In the genomic region with DNA sequence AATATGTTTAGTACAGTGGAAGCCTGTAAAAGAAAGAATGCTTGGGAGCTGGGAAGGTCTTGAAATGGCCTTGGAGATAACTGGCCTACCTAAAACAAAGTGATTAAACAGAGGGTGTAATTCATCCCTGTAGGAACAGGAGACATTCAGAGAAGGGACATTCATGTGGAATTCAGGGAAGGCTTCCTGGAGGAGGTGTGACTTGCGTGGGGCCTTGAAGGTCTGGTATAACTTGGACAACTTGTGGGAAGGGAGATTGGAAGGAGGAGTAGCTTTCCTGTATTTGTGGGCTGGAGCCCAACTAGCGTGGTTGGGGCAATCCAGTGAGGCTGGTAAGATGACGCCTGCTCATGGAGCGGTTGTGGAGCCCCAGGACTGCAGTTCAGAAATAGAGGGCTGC, we compare ENCODE assay signal across 25 cellular contexts. TPM values are rescaled to one million over a fixed set of nuclear protein-coding genes. Genes with fewer than 3 reads are reported as not detected.
"Had no signal": no experiment of that assay in that cellular context is flagged by ENCODE, and none has a peak within 500 bp of the region (broad histone marks: within the 10 kb centered on the region; RNA-seq: fewer than 3 reads in every experiment).

No MANE protein-coding gene starts in this region.

- H3K4me1 Mint-ChIP-seq: mesothelial cell of epicardium, naive B cell had no signal

- H3K27ac ChIP-seq: coronary artery, esophagus muscularis mucosa, foreskin keratinocyte, gastroesophageal sphincter, heart left ventricle, hepatocyte, left lung, lower lobe of right lung had no signal

- ATAC-seq: foreskin keratinocyte, gastroesophageal sphincter, heart left ventricle, left cardiac atrium, left lung, left ventricle myocardium superior, lower lobe of right lung, mucosa of descending colon had no signal

- H3K4me1 ChIP-seq: esophagus muscularis mucosa, foreskin keratinocyte, gastroesophageal sphincter, heart left ventricle, left lung, lower lobe of right lung had no signal

- H3K36me3 ChIP-seq: esophagus muscularis mucosa, gastroesophageal sphincter, heart left ventricle, left lung, lower lobe of right lung had no signal

- FAIRE-seq: colon, endothelial cell of umbilical vein, frontal cortex, islet of Langerhans, keratinocyte had no signal

- H3K36me3 Mint-ChIP-seq: mesothelial cell of epicardium, naive B cell had no signal

- H3K27ac Mint-ChIP-seq: mesothelial cell of epicardium, naive B cell had no signal

- H3K9me3 ChIP-seq: esophagus muscularis mucosa, gastroesophageal sphincter, left lung, lower lobe of right lung, mucosa of descending colon had no signal

- H3K4me3 ChIP-seq: coronary artery, dorsolateral prefrontal cortex, esophagus muscularis mucosa, gastroesophageal sphincter, heart left ventricle, hepatocyte, left lung, lower lobe of right lung, mucosa of descending colon had no signal

- DNase-seq: dermis blood vessel endothelial cell; dorsolateral prefrontal cortex; effector CD4-positive, alpha-beta T cell; effector memory CD4-positive, alpha-beta T cell; foreskin keratinocyte; heart left ventricle; hypothalamus; left cardiac atrium; left lung; left ventricle myocardium superior; lower lobe of right lung; mesenchymal stem cell; mucosa of descending colon; naive B cell had no signal

- H3K4me2 ChIP-seq: hepatocyte had no signal

- H3K4me3 Mint-ChIP-seq: mesothelial cell of epicardium, naive B cell had no signal

RNA-seq across cellular contexts. Expression of gene TMEM132B, which starts 35.4 kb away (rescaled TPM):
- total RNA-seq: epithelial cell of proximal tubule had no signal
